1 cellular context compared by ENCODE assay signal in genomic region chr12:2853626-2854025, GRCh38.
TF ChIP-seq lines count a peak whose summit lies in the region.

No MANE protein-coding gene starts in this region.

TF ChIP-seq in GM23338, 12 proteins besides CTCF, POLR2A, EP300 and RAD21:
- TF ChIP-seq REST (IDR thresholded peaks at IDR 0.05; ENCODE audit: unreplicated experiment) (no peak), ZNF114 (CRISPR knock-in tag; IDR thresholded peaks at IDR 0.05) (no peak), NANOG (IDR thresholded peaks at IDR 0.05; ENCODE audit: borderline replicate concordance) (no peak), EZH2phosphoT487 (IDR thresholded peaks at IDR 0.05; ENCODE audit: unreplicated experiment) (no peak), STAT1 (IDR thresholded peaks at IDR 0.05; ENCODE audit: unreplicated experiment) (no peak), ZNF462 (CRISPR knock-in tag; IDR thresholded peaks at IDR 0.05) (no peak), CREB1 (CRISPR knock-in tag; IDR thresholded peaks at IDR 0.05; ENCODE audit: low read depth) (no peak), JUNB (IDR thresholded peaks at IDR 0.05; ENCODE audit: unreplicated experiment) (no peak), POLR2AphosphoS5 (IDR thresholded peaks at IDR 0.05; ENCODE audit: low read depth) (no peak), ETS1 (IDR thresholded peaks at IDR 0.05) (no peak), EZH2 (IDR thresholded peaks at IDR 0.05; ENCODE audit: low read depth, unreplicated experiment) (no peak), ZNF331 (CRISPR knock-in tag; IDR thresholded peaks at IDR 0.05; ENCODE audit: low read depth) (no peak)
